ENCODE assay signal across 8 cellular contexts in the genomic region with DNA sequence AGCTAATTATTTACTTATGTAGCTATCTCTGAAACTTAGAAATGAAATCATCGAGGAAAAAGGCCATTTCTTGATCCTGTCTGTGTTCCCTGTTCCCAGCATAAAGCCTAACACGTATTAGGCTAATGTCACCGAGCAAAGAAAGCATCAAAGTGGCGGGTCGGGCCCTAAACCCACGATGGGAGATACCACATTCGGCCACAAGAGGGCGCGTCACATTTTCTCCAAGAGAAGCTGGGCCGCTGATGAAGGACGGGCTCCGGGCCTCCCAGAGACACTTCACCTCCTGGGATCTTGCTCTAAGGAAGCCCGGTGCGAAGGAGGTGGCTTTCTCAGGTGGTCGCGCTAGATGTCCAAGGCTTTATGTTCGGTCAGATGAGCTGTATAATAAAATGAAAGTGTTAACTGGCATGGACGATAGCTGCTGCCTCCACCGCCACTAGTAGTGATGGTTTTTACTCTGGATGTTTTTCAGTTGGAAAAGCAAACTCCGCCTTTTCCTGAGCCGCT. TPM values are rescaled to one million over a fixed set of nuclear protein-coding genes. Genes with fewer than 3 reads are reported as not detected.
A peak's percentile ranks its signal among the peaks of the same experiment; 100 is the strongest.
DNase-seq lines count a peak whose midpoint lies in the region; ATAC-seq and TF ChIP-seq lines count a peak whose summit lies in the region.

No MANE protein-coding gene starts in this region.

- peak; percentile 85 for DNase-seq in 8988T
- DNase-seq in LoVo (ENCODE audit: low spot score), result peak; percentile 87
- peak; percentile 87 for DNase-seq in RPMI8226
- DNase-seq in activated effector memory CD4-positive, alpha-beta T cell treated with Interleukin-2 at 50 U/mL for 16 hours, result peak; percentile 87
- DNase-seq in fibroblast of villous mesenchyme (ENCODE audit: low read depth), result peak; percentile 88
- peak; percentile 95 for DNase-seq in nephron progenitor cell
- peak; percentile 94 for DNase-seq in stimulated activated naive CD8-positive, alpha-beta T cell treated with anti-CD3 and anti-CD28 coated beads, Interleukin-15, Interleukin-2, amounts not matched to agents 100 U/mL and 50 U/mL, for 24 hours

- H3K27ac Mint-ChIP-seq in nephron progenitor cell, result peak overlapping the region; percentile 67

- peaks cover 69% of the 10 kb centered on the region for H3K4me1 Mint-ChIP-seq in nephron progenitor cell

- peak; percentile 52 for ATAC-seq in GM18511 (IDR thresholded peaks at IDR 0.05; ENCODE audit: unreplicated experiment)
- peak; percentile 42 for ATAC-seq in stimulated activated naive CD8-positive, alpha-beta T cell treated with anti-CD3 and anti-CD28 coated beads, Interleukin-15, Interleukin-2, amounts not matched to agents 100 U/mL and 50 U/mL, for 24 hours

- peak overlapping the region; percentile 88 for H3K4me3 ChIP-seq in fibroblast of villous mesenchyme (ENCODE audit: low read depth, low read length)

- H3K4me3 Mint-ChIP-seq in nephron progenitor cell, result peak overlapping the region; percentile 99

- peaks cover 9% of the 10 kb centered on the region for H3K36me3 Mint-ChIP-seq in nephron progenitor cell (ENCODE audit: low read depth)

- TF ChIP-seq CTCF in fibroblast of villous mesenchyme (IDR thresholded peaks at IDR 0.05; ENCODE audit: insufficient read depth, low read depth, low read length) (peak; percentile 79), nephron progenitor cell (IDR thresholded peaks at IDR 0.05) (peak; percentile 94)

- H3K27me3 Mint-ChIP-seq in nephron progenitor cell (ENCODE audit: low read depth, poor library complexity), result peaks cover 29% of the 10 kb centered on the region

- no peaks in the 10 kb centered on the region for H3K9me3 Mint-ChIP-seq in nephron progenitor cell

RNA-seq across cellular contexts. Expression of a gene that starts 0.9 kb away (rescaled TPM):
- total RNA-seq in fibroblast of villous mesenchyme, result 20.3 and 20.6 TPM in 2 replicates

RNA-seq across cellular contexts. Expression of a gene that starts 35.7 kb away (rescaled TPM):
- total RNA-seq in fibroblast of villous mesenchyme, result 4.7 and 5.8 TPM in 2 replicates

RNA-seq across cellular contexts. Expression of a gene that starts 38.4 kb away (rescaled TPM):
- 207 and 266 TPM in 2 replicates for total RNA-seq in fibroblast of villous mesenchyme

RNA-seq across cellular contexts. Expression of a gene that starts 56.2 kb away (rescaled TPM):
- total RNA-seq in fibroblast of villous mesenchyme, result 38.7 and 47.1 TPM in 2 replicates

Comparison
In these comparisons a context has a peak if more than half of its experiments do, and no peak if none do; other contexts are left out.
1. Peak in every context shown above with its lines: DNase-seq, ATAC-seq and H3K4me3 ChIP-seq.